ENCODE assay signal across 1 cellular context in genomic region chr7:87151701-87152111, GRCh38.
TF ChIP-seq lines count a peak whose summit lies in the region.

No MANE protein-coding gene starts in this region.

TF ChIP-seq in GM12878, 131 proteins besides CTCF, POLR2A, EP300 and RAD21:
- TF ChIP-seq, protein P1, sequence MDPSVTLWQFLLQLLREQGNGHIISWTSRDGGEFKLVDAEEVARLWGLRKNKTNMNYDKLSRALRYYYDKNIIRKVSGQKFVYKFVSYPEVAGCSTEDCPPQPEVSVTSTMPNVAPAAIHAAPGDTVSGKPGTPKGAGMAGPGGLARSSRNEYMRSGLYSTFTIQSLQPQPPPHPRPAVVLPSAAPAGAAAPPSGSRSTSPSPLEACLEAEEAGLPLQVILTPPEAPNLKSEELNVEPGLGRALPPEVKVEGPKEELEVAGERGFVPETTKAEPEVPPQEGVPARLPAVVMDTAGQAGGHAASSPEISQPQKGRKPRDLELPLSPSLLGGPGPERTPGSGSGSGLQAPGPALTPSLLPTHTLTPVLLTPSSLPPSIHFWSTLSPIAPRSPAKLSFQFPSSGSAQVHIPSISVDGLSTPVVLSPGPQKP (IDR thresholded peaks at IDR 0.05; ENCODE audit: low read depth, low read length): no peak
- TF ChIP-seq MYB (IDR thresholded peaks at IDR 0.05; ENCODE audit: borderline replicate concordance, low read depth, low read length) (no peak), SPI1 (IDR thresholded peaks at IDR 0.05; ENCODE audit: borderline replicate concordance, insufficient read depth, low read depth, low read length) (peak; percentile 59; the same call in 1 of the 2 replicates)
